Comparison of ENCODE assay signal across 2 cellular contexts in the genomic region with DNA sequence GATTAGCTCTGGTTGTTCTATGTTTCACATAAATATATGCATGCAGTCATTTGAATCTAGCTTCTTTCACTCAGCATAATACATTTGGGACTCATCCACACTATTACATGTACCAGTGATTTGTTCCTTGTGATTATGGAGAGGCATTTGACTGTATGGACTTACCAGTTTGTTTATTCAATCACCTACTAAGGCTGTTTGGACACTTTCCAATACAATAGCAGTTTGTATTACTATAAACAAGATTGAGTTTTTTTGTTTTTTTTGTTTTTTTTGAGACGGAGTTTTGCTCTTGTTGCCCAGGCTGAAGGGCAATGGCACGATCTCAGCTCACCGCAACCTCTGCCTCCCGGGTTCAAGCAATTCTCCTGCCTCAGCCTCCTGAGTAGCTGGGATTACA.
TF ChIP-seq lines count a peak whose summit lies in the region.

No MANE protein-coding gene starts in this region.

TF ChIP-seq in HEK293, 187 proteins besides CTCF, POLR2A, EP300 and RAD21 (continued from another document):
- TF ChIP-seq, protein P1, sequence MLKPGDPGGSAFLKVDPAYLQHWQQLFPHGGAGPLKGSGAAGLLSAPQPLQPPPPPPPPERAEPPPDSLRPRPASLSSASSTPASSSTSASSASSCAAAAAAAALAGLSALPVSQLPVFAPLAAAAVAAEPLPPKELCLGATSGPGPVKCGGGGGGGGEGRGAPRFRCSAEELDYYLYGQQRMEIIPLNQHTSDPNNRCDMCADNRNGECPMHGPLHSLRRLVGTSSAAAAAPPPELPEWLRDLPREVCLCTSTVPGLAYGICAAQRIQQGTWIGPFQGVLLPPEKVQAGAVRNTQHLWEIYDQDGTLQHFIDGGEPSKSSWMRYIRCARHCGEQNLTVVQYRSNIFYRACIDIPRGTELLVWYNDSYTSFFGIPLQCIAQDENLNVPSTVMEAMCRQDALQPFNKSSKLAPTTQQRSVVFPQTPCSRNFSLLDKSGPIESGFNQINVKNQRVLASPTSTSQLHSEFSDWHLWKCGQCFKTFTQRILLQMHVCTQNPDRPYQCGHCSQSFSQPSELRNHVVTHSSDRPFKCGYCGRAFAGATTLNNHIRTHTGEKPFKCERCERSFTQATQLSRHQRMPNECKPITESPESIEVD (tag by site-specific recombination; IDR thresholded peaks at IDR 0.05), result peak; percentile 59; the same call in 1 of the 2 replicates
- no peak for TF ChIP-seq ZNF354C (tag by site-specific recombination; IDR thresholded peaks at IDR 0.05; ENCODE audit: borderline replicate concordance, low read depth)
- TF ChIP-seq ZBTB17 (tag by site-specific recombination; IDR thresholded peaks at IDR 0.05), result peak; percentile 39; the same call in 1 of the 2 replicates
- 0 out of 2 replicates have a peak, but pooled peaks have one; percentile 19 for TF ChIP-seq GLIS1 (tag by site-specific recombination; IDR thresholded peaks at IDR 0.05)

TF ChIP-seq in WTC11, 78 proteins besides CTCF, POLR2A, EP300 and RAD21 (continued from another document):
- TF ChIP-seq, protein P2, sequence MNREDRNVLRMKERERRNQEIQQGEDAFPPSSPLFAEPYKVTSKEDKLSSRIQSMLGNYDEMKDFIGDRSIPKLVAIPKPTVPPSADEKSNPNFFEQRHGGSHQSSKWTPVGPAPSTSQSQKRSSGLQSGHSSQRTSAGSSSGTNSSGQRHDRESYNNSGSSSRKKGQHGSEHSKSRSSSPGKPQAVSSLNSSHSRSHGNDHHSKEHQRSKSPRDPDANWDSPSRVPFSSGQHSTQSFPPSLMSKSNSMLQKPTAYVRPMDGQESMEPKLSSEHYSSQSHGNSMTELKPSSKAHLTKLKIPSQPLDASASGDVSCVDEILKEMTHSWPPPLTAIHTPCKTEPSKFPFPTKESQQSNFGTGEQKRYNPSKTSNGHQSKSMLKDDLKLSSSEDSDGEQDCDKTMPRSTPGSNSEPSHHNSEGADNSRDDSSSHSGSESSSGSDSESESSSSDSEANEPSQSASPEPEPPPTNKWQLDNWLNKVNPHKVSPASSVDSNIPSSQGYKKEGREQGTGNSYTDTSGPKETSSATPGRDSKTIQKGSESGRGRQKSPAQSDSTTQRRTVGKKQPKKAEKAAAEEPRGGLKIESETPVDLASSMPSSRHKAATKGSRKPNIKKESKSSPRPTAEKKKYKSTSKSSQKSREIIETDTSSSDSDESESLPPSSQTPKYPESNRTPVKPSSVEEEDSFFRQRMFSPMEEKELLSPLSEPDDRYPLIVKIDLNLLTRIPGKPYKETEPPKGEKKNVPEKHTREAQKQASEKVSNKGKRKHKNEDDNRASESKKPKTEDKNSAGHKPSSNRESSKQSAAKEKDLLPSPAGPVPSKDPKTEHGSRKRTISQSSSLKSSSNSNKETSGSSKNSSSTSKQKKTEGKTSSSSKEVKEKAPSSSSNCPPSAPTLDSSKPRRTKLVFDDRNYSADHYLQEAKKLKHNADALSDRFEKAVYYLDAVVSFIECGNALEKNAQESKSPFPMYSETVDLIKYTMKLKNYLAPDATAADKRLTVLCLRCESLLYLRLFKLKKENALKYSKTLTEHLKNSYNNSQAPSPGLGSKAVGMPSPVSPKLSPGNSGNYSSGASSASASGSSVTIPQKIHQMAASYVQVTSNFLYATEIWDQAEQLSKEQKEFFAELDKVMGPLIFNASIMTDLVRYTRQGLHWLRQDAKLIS (CRISPR knock-in tag; IDR thresholded peaks at IDR 0.05; ENCODE audit: borderline replicate concordance), result no peak
- no peak for TF ChIP-seq ESRRA (CRISPR knock-in tag; IDR thresholded peaks at IDR 0.05; ENCODE audit: borderline replicate concordance)
- TF ChIP-seq ZNF416 (CRISPR knock-in tag; IDR thresholded peaks at IDR 0.05), result no peak
- TF ChIP-seq ZNF671 (CRISPR knock-in tag; IDR thresholded peaks at IDR 0.05), result no peak
- TF ChIP-seq SP1 (CRISPR knock-in tag; conservative IDR thresholded peaks at IDR 0.05), result no peak
- TF ChIP-seq, protein P3, sequence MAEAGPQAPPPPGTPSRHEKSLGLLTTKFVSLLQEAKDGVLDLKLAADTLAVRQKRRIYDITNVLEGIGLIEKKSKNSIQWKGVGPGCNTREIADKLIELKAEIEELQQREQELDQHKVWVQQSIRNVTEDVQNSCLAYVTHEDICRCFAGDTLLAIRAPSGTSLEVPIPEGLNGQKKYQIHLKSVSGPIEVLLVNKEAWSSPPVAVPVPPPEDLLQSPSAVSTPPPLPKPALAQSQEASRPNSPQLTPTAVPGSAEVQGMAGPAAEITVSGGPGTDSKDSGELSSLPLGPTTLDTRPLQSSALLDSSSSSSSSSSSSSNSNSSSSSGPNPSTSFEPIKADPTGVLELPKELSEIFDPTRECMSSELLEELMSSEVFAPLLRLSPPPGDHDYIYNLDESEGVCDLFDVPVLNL (CRISPR knock-in tag; IDR thresholded peaks at IDR 0.05; ENCODE audit: borderline replicate concordance, low read depth), result no peak
- TF ChIP-seq, protein P4, sequence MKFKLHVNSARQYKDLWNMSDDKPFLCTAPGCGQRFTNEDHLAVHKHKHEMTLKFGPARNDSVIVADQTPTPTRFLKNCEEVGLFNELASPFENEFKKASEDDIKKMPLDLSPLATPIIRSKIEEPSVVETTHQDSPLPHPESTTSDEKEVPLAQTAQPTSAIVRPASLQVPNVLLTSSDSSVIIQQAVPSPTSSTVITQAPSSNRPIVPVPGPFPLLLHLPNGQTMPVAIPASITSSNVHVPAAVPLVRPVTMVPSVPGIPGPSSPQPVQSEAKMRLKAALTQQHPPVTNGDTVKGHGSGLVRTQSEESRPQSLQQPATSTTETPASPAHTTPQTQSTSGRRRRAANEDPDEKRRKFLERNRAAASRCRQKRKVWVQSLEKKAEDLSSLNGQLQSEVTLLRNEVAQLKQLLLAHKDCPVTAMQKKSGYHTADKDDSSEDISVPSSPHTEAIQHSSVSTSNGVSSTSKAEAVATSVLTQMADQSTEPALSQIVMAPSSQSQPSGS (CRISPR knock-in tag; IDR thresholded peaks at IDR 0.05; ENCODE audit: borderline replicate concordance, low read depth), result no peak
- TF ChIP-seq, protein P5, sequence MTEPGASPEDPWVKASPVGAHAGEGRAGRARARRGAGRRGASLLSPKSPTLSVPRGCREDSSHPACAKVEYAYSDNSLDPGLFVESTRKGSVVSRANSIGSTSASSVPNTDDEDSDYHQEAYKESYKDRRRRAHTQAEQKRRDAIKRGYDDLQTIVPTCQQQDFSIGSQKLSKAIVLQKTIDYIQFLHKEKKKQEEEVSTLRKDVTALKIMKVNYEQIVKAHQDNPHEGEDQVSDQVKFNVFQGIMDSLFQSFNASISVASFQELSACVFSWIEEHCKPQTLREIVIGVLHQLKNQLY (CRISPR knock-in tag; IDR thresholded peaks at IDR 0.05), result no peak
- no peak for TF ChIP-seq TCF7 (CRISPR knock-in tag; IDR thresholded peaks at IDR 0.05; ENCODE audit: low read depth)
- TF ChIP-seq CREM (CRISPR knock-in tag; IDR thresholded peaks at IDR 0.05), result no peak
- no peak for TF ChIP-seq JUN (CRISPR knock-in tag; IDR thresholded peaks at IDR 0.05)
TF ChIP-seq in WTC11: peak in this region for 0.
